Comparison of ENCODE assay signal across 18 cellular contexts in the genomic region with DNA sequence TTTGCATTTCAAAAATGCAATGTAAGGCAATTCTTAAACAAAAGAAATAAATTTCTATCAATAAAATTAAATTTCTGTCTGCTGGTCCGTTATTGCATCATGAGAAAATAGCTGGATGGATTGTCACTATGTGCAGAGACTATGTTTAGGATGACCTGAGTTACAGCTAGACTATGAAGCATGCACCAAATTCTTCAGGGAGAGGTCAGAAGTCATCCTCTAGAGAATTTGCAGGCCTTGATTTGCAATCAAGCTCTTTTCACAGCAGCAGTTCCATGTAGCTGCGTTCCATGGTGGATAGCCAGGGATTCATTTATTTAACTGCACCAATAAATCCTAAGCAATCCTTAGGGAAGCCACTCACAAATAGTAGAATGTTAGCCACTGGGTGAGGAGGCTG.
DNase-seq lines count a peak whose midpoint lies in the region; ATAC-seq and TF ChIP-seq lines count a peak whose summit lies in the region.
"Had no signal": no experiment of that assay in that cellular context is flagged by ENCODE, and none has a peak within 500 bp of the region (broad histone marks: within the 10 kb centered on the region; RNA-seq: fewer than 3 reads in every experiment).

No MANE protein-coding gene starts in this region.

- no peaks in the 10 kb centered on the region for H3K27me3 Mint-ChIP-seq in activated naive CD8-positive, alpha-beta T cell treated with anti-CD3 and anti-CD28 coated beads, Interleukin-2, amount 50 U/mL, for 24 hours
- H3K27me3 Mint-ChIP-seq: activated CD4-positive, alpha-beta memory T cell treated with anti-CD3 and anti-CD28 coated beads, Interleukin-2, amount 10 ng/mL, durations not matched to agents 7 days and 5 days had no signal

- H3K36me3 ChIP-seq in brain microvascular endothelial cell (replicated peaks) = no peaks in the 10 kb centered on the region
- H3K36me3 ChIP-seq: ovary, suprapubic skin had no signal

- H3K4me3 ChIP-seq in brain microvascular endothelial cell (ENCODE audit: low read depth, low read length) = no peak overlapping the region
- H3K4me3 ChIP-seq: ovary, suprapubic skin had no signal

- in situ Hi-C loops in brain microvascular endothelial cell (cut with HindIII; ENCODE audit: low pct_ligation_motif_present, low sequenced_read_pairs) = no loop called here

- H3K27ac Mint-ChIP-seq in activated naive CD8-positive, alpha-beta T cell treated with anti-CD3 and anti-CD28 coated beads, Interleukin-2, amount 50 U/mL, for 24 hours = no peak overlapping the region
- H3K27ac Mint-ChIP-seq: activated CD4-positive, alpha-beta memory T cell treated with anti-CD3 and anti-CD28 coated beads, Interleukin-2, amount 10 ng/mL, durations not matched to agents 7 days and 5 days; activated T-helper 2 cell treated with anti-CD3 and anti-CD28 coated beads, Interferon-gamma antibody, Interleukin-2, Interleukin-4, amounts not matched to agents 10 μg/mL and 5 μg/mL and 100 μg/mL, durations not matched to agents 14 hours and 24 hours and 36 hours; memory B cell; T-helper 2 cell treated with Interferon-gamma antibody and Interleukin-4, amounts not matched to agents 5 μg/mL and 100 μg/mL, for 36 hours had no signal

- H3K27ac ChIP-seq in brain microvascular endothelial cell = peak overlapping the region; percentile 96
- H3K27ac ChIP-seq: ovary, suprapubic skin had no signal

- intact Hi-C loops in left ventricle myocardium superior (cut with micrococcal nuclease) = no loop called here
- intact Hi-C loops in Right ventricle myocardium inferior (cut with DNase I) = no loop called here

- no peaks in the 10 kb centered on the region for H3K9me3 Mint-ChIP-seq in activated naive CD8-positive, alpha-beta T cell treated with anti-CD3 and anti-CD28 coated beads, Interleukin-2, amount 50 U/mL, for 24 hours
- H3K9me3 Mint-ChIP-seq: activated CD4-positive, alpha-beta memory T cell treated with anti-CD3 and anti-CD28 coated beads, Interleukin-2, amount 10 ng/mL, durations not matched to agents 7 days and 5 days; activated T-helper 2 cell treated with anti-CD3 and anti-CD28 coated beads, Interferon-gamma antibody, Interleukin-2, Interleukin-4, amounts not matched to agents 10 μg/mL and 5 μg/mL and 100 μg/mL, durations not matched to agents 14 hours and 24 hours and 36 hours; T-helper 2 cell treated with Interferon-gamma antibody and Interleukin-4, amounts not matched to agents 5 μg/mL and 100 μg/mL, for 36 hours had no signal

- no peaks in the 10 kb centered on the region for H3K27me3 ChIP-seq in brain microvascular endothelial cell (replicated peaks)
- H3K27me3 ChIP-seq: ovary, suprapubic skin had no signal

- no peak overlapping the region for H3K4me3 Mint-ChIP-seq in activated naive CD8-positive, alpha-beta T cell treated with anti-CD3 and anti-CD28 coated beads, Interleukin-2, amount 50 U/mL, for 24 hours
- H3K4me3 Mint-ChIP-seq: activated CD4-positive, alpha-beta memory T cell treated with anti-CD3 and anti-CD28 coated beads, Interleukin-2, amount 10 ng/mL, durations not matched to agents 7 days and 5 days; brain; memory B cell; T-helper 2 cell treated with Interferon-gamma antibody and Interleukin-4, amounts not matched to agents 5 μg/mL and 100 μg/mL, for 36 hours had no signal

- TF ChIP-seq CTCF in brain microvascular endothelial cell (IDR thresholded peaks at IDR 0.05; ENCODE audit: low read depth, low read length, missing control alignments) = no peak

- ATAC-seq in left ventricle myocardium superior = peak; percentile 27
- no peak for ATAC-seq in Right ventricle myocardium inferior
- no peak for ATAC-seq in activated naive CD8-positive, alpha-beta T cell treated with anti-CD3 and anti-CD28 coated beads, Interleukin-2, amount 50 U/mL, for 24 hours
- no peak for ATAC-seq in HG03571 (IDR thresholded peaks at IDR 0.05; ENCODE audit: unreplicated experiment)
- ATAC-seq in HG03095 (IDR thresholded peaks at IDR 0.05; ENCODE audit: unreplicated experiment) = no peak

- no peaks in the 10 kb centered on the region for H3K36me3 Mint-ChIP-seq in activated naive CD8-positive, alpha-beta T cell treated with anti-CD3 and anti-CD28 coated beads, Interleukin-2, amount 50 U/mL, for 24 hours (ENCODE audit: low read depth)
- H3K36me3 Mint-ChIP-seq: brain, memory B cell had no signal

- no peak for DNase-seq in left ventricle myocardium superior
- no peak for DNase-seq in Right ventricle myocardium inferior (ENCODE audit: missing footprints)
- DNase-seq in brain microvascular endothelial cell = peak; percentile 78
- peak; percentile 51 for DNase-seq in islet precursor cell
- DNase-seq in activated naive CD8-positive, alpha-beta T cell treated with anti-CD3 and anti-CD28 coated beads, Interleukin-2, amount 50 U/mL, for 24 hours = no peak
- DNase-seq in ecto neural progenitor cell (ENCODE audit: low spot score) = no peak
- DNase-seq: activated CD4-positive, alpha-beta memory T cell treated with anti-CD3 and anti-CD28 coated beads, Interleukin-2, amount 10 ng/mL, durations not matched to agents 7 days and 5 days; DMS 273 treated with DMSO at 0.1 percent for 48 hours; NCI-H1105; NCI-H446; ovary had no signal

- no peaks in the 10 kb centered on the region for H3K4me1 Mint-ChIP-seq in activated naive CD8-positive, alpha-beta T cell treated with anti-CD3 and anti-CD28 coated beads, Interleukin-2, amount 50 U/mL, for 24 hours
- H3K4me1 Mint-ChIP-seq: activated CD4-positive, alpha-beta memory T cell treated with anti-CD3 and anti-CD28 coated beads, Interleukin-2, amount 10 ng/mL, durations not matched to agents 7 days and 5 days; memory B cell had no signal

Comparison
In these comparisons a context has a peak if more than half of its experiments do, and no peak if none do; other contexts are left out.
1. DNase-seq: peak in brain microvascular endothelial cell (single experiment) and islet precursor cell (single experiment); none in left ventricle myocardium superior (single experiment), Right ventricle myocardium inferior (single experiment), activated naive CD8-positive, alpha-beta T cell treated with anti-CD3 and anti-CD28 coated beads, Interleukin-2, amount 50 U/mL, for 24 hours (single experiment) and ecto neural progenitor cell (single experiment).